ENCODE assay signal across 9 cellular contexts in genomic region chr6:38034269-38034914, GRCh38.
A peak's percentile ranks its signal among the peaks of the same experiment; 100 is the strongest.
DNase-seq lines count a peak whose midpoint lies in the region; ATAC-seq, FAIRE-seq and TF ChIP-seq lines count a peak whose summit lies in the region.
"Had no signal": no experiment of that assay in that cellular context is flagged by ENCODE, and none has a peak within 500 bp of the region (broad histone marks: within the 10 kb centered on the region; RNA-seq: fewer than 3 reads in every experiment).

No MANE protein-coding gene starts in this region.

- 46% methylated on average over 1 of the region's 1 CpG; no CpG with 5 or more reads in 1 of the 2 experiments for WGBS in H1 (ENCODE audit: extremely low coverage in 1 of 2, insufficient coverage in 1 of 2, insufficient read length in 1 of 2, insufficient replicate concordance in 2 of 2, low coverage in 1 of 2, low lambda C conversion rate in 2 of 2, missing lambda C conversion rate in 1 of 2), 2 experiments

- H3K9me3 Mint-ChIP-seq in osteocyte (ENCODE audit: unreplicated experiment): peaks cover 7% of the 10 kb centered on the region

- POLR2A ChIA-PET in H1 (lab: Charles Lee; ENCODE audit: partially characterized antibody): no interaction called here

- H3K23me2 ChIP-seq in H1 (ENCODE audit: low read depth, low read length): no peaks in the 10 kb centered on the region

- peaks cover 11% of the 10 kb centered on the region for H3K36me3 Mint-ChIP-seq in osteocyte (ENCODE audit: unreplicated experiment)

- no peak overlapping the region for H2BK15ac ChIP-seq in H1 (ENCODE audit: low read length)

- H3K4me1 ChIP-seq in H1 (replicated peaks in 1 of 4; ENCODE audit: control insufficient read depth in 3 of 4, insufficient read depth in 4 of 4, low read length in 3 of 4) (peaks cover 0 to 2% (median 0%) of the 10 kb centered on the region in 4 experiments; a peak in 1 of 7 replicates), gastrocnemius medialis (peaks cover 37 to 60% of the 10 kb centered on the region in 2 donors)
- H3K4me1 ChIP-seq: SJSA1 had no signal

- H3K4me3 Mint-ChIP-seq in osteocyte (ENCODE audit: unreplicated experiment): no peak overlapping the region

- intact Hi-C loops in gastrocnemius medialis (cut with DNase I; ENCODE audit: low total_unique reads): no loop called here

- H3K36me3 ChIP-seq in H1 (ENCODE audit: control insufficient read depth in 2 of 4, insufficient read depth in 4 of 4, low read length in 3 of 4) (no peaks in the 10 kb centered on the region), gastrocnemius medialis (no peaks in the 10 kb centered on the region)
- H3K36me3 ChIP-seq: SJSA1 had no signal

- peak; percentile 44 to 49 for TF ChIP-seq RAD21 in H1 (IDR thresholded peaks at IDR 0.05 in 1 of 2, conservative IDR thresholded peaks at IDR 0.05 in 1 of 2; ENCODE audit: low read depth in 2 of 2, low read length in 2 of 2)

- H3K9me3 ChIP-seq in H1 (ENCODE audit: insufficient read depth in 2 of 2, low read depth in 1 of 2, low read length in 1 of 2) (no peaks in the 10 kb centered on the region), gastrocnemius medialis (no peaks in the 10 kb centered on the region)
- H3K9me3 ChIP-seq: SJSA1 had no signal

- TF ChIP-seq EP300 in H1 (IDR thresholded peaks at IDR 0.05; ENCODE audit: borderline replicate concordance in 1 of 2, low read depth in 2 of 2, low read length in 2 of 2): no peak

- peak; percentile 18 for DNase-seq in GF-D8 (lab: John Stamatoyannopoulos, UW)
- DNase-seq in NCI-H146 (lab: John Stamatoyannopoulos, UW): peak; percentile 54
- no peak for DNase-seq in H1 (ENCODE audit: low read depth in 1 of 2, low spot score in 2 of 2)
- no peak for DNase-seq in osteocyte (ENCODE audit: extremely low spot score, unreplicated experiment)
- DNase-seq in gastrocnemius medialis: no peak
- DNase-seq in NCI-H774 (lab: John Stamatoyannopoulos, UW): no peak
- no peak for DNase-seq in islet precursor cell

- H3K14ac ChIP-seq in H1 (ENCODE audit: insufficient read length): no peak overlapping the region

- CTCF ChIA-PET in H1 (lab: Charles Lee; ENCODE audit: partially characterized antibody): interaction anchor here (0.7 to 2.6 kb wide), 30 partner anchors 10 to 515 kb away, joined by 3 to 16 read pairs (median 4); no protein-coding TSS in a partner anchor

- no peak overlapping the region for H4K91ac ChIP-seq in H1 (replicated peaks; ENCODE audit: insufficient read length, low read length)

- H3K4me3 ChIP-seq in H1 (ENCODE audit: extremely low read depth in 1 of 4, insufficient read depth in 2 of 4, low read depth in 3 of 4, low read length in 4 of 4) (no peak overlapping the region), gastrocnemius medialis (no peak overlapping the region)
- H3K4me3 ChIP-seq: SJSA1 had no signal

- H4K8ac ChIP-seq in H1 (ENCODE audit: extremely low read depth, insufficient read depth, low read length): no peak overlapping the region

- peaks cover 36% of the 10 kb centered on the region for H3K4me1 Mint-ChIP-seq in osteocyte (ENCODE audit: unreplicated experiment)

- H3K23ac ChIP-seq in H1 (ENCODE audit: insufficient read length): no peak overlapping the region

- TF ChIP-seq POLR2A in H1 (IDR thresholded peaks at IDR 0.05; ENCODE audit: control extremely low read depth in 1 of 2, low read depth in 2 of 2, low read length in 2 of 2) (no peak), gastrocnemius medialis (IDR thresholded peaks at IDR 0.05) (no peak)

- H2BK5ac ChIP-seq in H1 (ENCODE audit: low read depth, low read length): no peak overlapping the region

- TF ChIP-seq CTCF in H1 (IDR thresholded peaks at IDR 0.05; ENCODE audit: control extremely low read depth in 1 of 3, insufficient read depth in 1 of 3, low read depth in 1 of 3, low read length in 3 of 3) (peak in 1 of 3 experiments; percentile 45; a peak in 2 of 4 replicates), osteocyte (IDR thresholded peaks at IDR 0.05) (peak; percentile 71), gastrocnemius medialis (IDR thresholded peaks at IDR 0.05 in 4 of 5, conservative IDR thresholded peaks at IDR 0.05 in 1 of 5) (peak in 2 of 5 experiments; percentile 11 to 39)

- H3K79me1 ChIP-seq in H1 (ENCODE audit: low read depth, low read length): no peaks in the 10 kb centered on the region

- H3K27ac ChIP-seq in H1 (ENCODE audit: low read depth, low read length): no peak overlapping the region
- H3K27ac ChIP-seq in gastrocnemius medialis: no peak overlapping the region
- H3K27ac ChIP-seq: SJSA1 had no signal

- no peak for ATAC-seq in gastrocnemius medialis
- no peak for ATAC-seq in activated CD4-positive, CD25-positive, alpha-beta regulatory T cell treated with anti-CD3 and anti-CD28 coated beads, Interleukin-2, amount 50 U/mL, for 24 hours

- no peak overlapping the region for H3K18ac ChIP-seq in H1 (ENCODE audit: extremely low read depth, low read length)

- no peak overlapping the region for H3K4me2 ChIP-seq in H1 (ENCODE audit: insufficient read depth in 1 of 2, low read depth in 2 of 2, low read length in 2 of 2)

- FAIRE-seq in H1 (lab: Jason Lieb, UNC): peak; percentile 45

- no peak overlapping the region for H2BK12ac ChIP-seq in H1 (ENCODE audit: low read depth, low read length)

- no peaks in the 10 kb centered on the region for H3K27me3 Mint-ChIP-seq in osteocyte (ENCODE audit: unreplicated experiment)

- peaks cover 0 to 2% of the 10 kb centered on the region in 2 experiments for H4K20me1 ChIP-seq in H1 (replicated peaks in 1 of 2; ENCODE audit: control insufficient read depth in 1 of 2, insufficient read depth in 2 of 2, low read length in 2 of 2)

- no peak overlapping the region for H3K56ac ChIP-seq in H1 (replicated peaks; ENCODE audit: insufficient read length, low read depth, low read length)

- in situ Hi-C loops in gastrocnemius medialis (cut with MboI; ENCODE audit: low sequenced_read_pairs in 4 of 4): loop anchor here in 1 of 4 donors (25.0 kb wide), 1 partner anchor 453 kb away; no protein-coding TSS in a partner anchor

- no peak overlapping the region for H2BK20ac ChIP-seq in H1 (ENCODE audit: low read length)

- H2BK120ac ChIP-seq in H1 (replicated peaks; ENCODE audit: low read depth, low read length): no peak overlapping the region

- no peak overlapping the region for H3K9ac ChIP-seq in H1 (replicated peaks in 1 of 4; ENCODE audit: extremely low read depth in 1 of 4, low read depth in 3 of 4, low read length in 3 of 4)

- no peak overlapping the region for H4K5ac ChIP-seq in H1 (ENCODE audit: insufficient read length, low read depth, low read length)

- H2AFZ ChIP-seq in H1 (ENCODE audit: low read length): no peak overlapping the region

- no peak overlapping the region for H2AK5ac ChIP-seq in H1 (ENCODE audit: low read depth, low read length)

- peaks cover 0 to 21% of the 10 kb centered on the region in 2 experiments; a peak in 2 of 4 replicates for H3K79me2 ChIP-seq in H1 (ENCODE audit: control insufficient read depth in 1 of 2, insufficient read depth in 2 of 2, low read length in 2 of 2)

- H3K27ac Mint-ChIP-seq in osteocyte (ENCODE audit: unreplicated experiment): peak overlapping the region; percentile 58

- no peaks in the 10 kb centered on the region for H3K27me3 ChIP-seq in H1 (replicated peaks in 1 of 4; ENCODE audit: control insufficient read depth in 3 of 4, extremely low read depth in 1 of 4, insufficient read depth in 3 of 4, low read length in 3 of 4)
- H3K27me3 ChIP-seq in gastrocnemius medialis: no peaks in the 10 kb centered on the region
- H3K27me3 ChIP-seq: SJSA1 had no signal

- no peak overlapping the region for H3K4ac ChIP-seq in H1 (replicated peaks; ENCODE audit: insufficient read length, low read depth, low read length)

TF ChIP-seq in H1, 55 proteins besides CTCF, POLR2A, EP300 and RAD21 (continues in another document):
- no peak for TF ChIP-seq CBX5 (IDR thresholded peaks at IDR 0.05; ENCODE audit: low read depth, low read length)

Comparison
In these comparisons a context has a peak if more than half of its experiments do, and no peak if none do; other contexts are left out.
1. DNase-seq: peak in GF-D8 (single experiment) and NCI-H146 (single experiment); none in H1 (0 of 2), osteocyte (single experiment), gastrocnemius medialis (0 of 2), NCI-H774 (single experiment) and islet precursor cell (single experiment).